ENCODE assay signal across 23 cellular contexts in the genomic region with DNA sequence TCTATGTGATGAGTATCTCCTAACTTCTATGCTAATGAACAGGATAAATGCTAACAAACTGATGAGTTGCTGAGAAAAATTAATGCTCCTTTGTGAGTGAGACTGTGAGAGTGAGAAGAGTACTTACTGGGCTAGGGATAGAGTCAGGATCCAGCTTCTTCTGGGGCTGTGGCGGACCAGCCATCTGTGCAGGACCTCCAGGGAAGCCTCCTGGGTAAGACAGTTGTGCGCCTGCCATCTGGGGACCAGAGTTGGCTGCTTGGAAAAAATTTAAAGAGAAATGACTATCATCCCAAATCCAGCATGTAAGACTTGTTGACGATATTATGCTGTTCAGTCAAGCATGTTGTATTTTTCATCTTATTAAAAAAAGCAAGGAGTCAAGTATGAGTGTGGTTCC. TPM values are rescaled to one million over a fixed set of nuclear protein-coding genes. Genes with fewer than 3 reads are reported as not detected.
DNase-seq lines count a peak whose midpoint lies in the region; ATAC-seq and TF ChIP-seq lines count a peak whose summit lies in the region.
"Had no signal": no experiment of that assay in that cellular context is flagged by ENCODE, and none has a peak within 500 bp of the region (broad histone marks: within the 10 kb centered on the region; RNA-seq: fewer than 3 reads in every experiment).

No MANE protein-coding gene starts in this region.

- H3K4me1 Mint-ChIP-seq in glutamatergic neuron (ENCODE audit: low read depth, unreplicated experiment), result peaks cover 46% of the 10 kb centered on the region
- H3K4me1 Mint-ChIP-seq in stimulated activated naive B cell treated with anti-CD40 and anti-IgM and Interleukin-4, amounts not matched to agents 10 μg/mL and 1 μg/mL and 100 μg/mL, for 72 hours, result no peaks in the 10 kb centered on the region

- peak overlapping the region; percentile 94 for H3K27ac Mint-ChIP-seq in glutamatergic neuron (ENCODE audit: unreplicated experiment)
- no peak overlapping the region for H3K27ac Mint-ChIP-seq in stimulated activated naive B cell treated with anti-CD40 and anti-IgM and Interleukin-4, amounts not matched to agents 10 μg/mL and 1 μg/mL and 100 μg/mL, for 72 hours

- H3K36me3 Mint-ChIP-seq in glutamatergic neuron (ENCODE audit: unreplicated experiment), result no peaks in the 10 kb centered on the region
- peaks cover 36 to 53% of the 10 kb centered on the region in 2 donors for H3K36me3 Mint-ChIP-seq in stimulated activated naive B cell treated with anti-CD40 and anti-IgM and Interleukin-4, amounts not matched to agents 10 μg/mL and 1 μg/mL and 100 μg/mL, for 72 hours

- POLR2A ChIA-PET in RWPE1 (lab: Yijun Ruan, JAX; ENCODE audit: low non-redundant PET), result no interaction called here

- DNase-seq in DMS 273 (lab: John Stamatoyannopoulos, UW; ENCODE audit: unreplicated experiment), result peak; percentile 66
- no peak for DNase-seq in DMS 273 treated with DMSO at 0.1 percent for 48 hours (lab: John Stamatoyannopoulos, UW)
- DNase-seq in NCI-H2171 treated with DMSO at 0.1 percent for 48 hours (lab: John Stamatoyannopoulos, UW), result peak; percentile 70
- DNase-seq in NCI-H82 treated with DMSO at 0.1 percent for 48 hours (lab: John Stamatoyannopoulos, UW; ENCODE audit: unreplicated experiment), result peak; percentile 55
- peak; percentile 54 for DNase-seq in glutamatergic neuron
- no peak for DNase-seq in stimulated activated naive B cell treated with anti-CD40 and anti-IgM and Interleukin-4, amounts not matched to agents 10 μg/mL and 1 μg/mL and 100 μg/mL, for 72 hours
- no peak for DNase-seq in SHP77 treated with DMSO at 0.1 percent for 48 hours (lab: John Stamatoyannopoulos, UW)
- DNase-seq in RWPE1 (ENCODE audit: low spot score), result no peak
- DNase-seq: BE2C; Calu3; CD8-positive, alpha-beta memory T cell; GM23248; H7; KG1; MG63; NCI-H1105 treated with DMSO at 0.1 percent for 48 hours; NCI-H146; NCI-H226; NCI-H526; RPMI8226; SHP77 had no signal

- ATAC-seq in stimulated activated naive B cell treated with anti-CD40 and anti-IgM and Interleukin-4, amounts not matched to agents 10 μg/mL and 1 μg/mL and 100 μg/mL, for 72 hours (replicated peaks), result no peak

- no peaks in the 10 kb centered on the region for H3K9me3 Mint-ChIP-seq in glutamatergic neuron (ENCODE audit: unreplicated experiment)
- no peaks in the 10 kb centered on the region for H3K9me3 Mint-ChIP-seq in stimulated activated naive B cell treated with anti-CD40 and anti-IgM and Interleukin-4, amounts not matched to agents 10 μg/mL and 1 μg/mL and 100 μg/mL, for 72 hours
- H3K9me3 Mint-ChIP-seq: CD14-positive monocyte; CD8-positive, alpha-beta memory T cell had no signal

- no peaks in the 10 kb centered on the region for H3K27me3 Mint-ChIP-seq in glutamatergic neuron (ENCODE audit: unreplicated experiment)
- no peaks in the 10 kb centered on the region for H3K27me3 Mint-ChIP-seq in stimulated activated naive B cell treated with anti-CD40 and anti-IgM and Interleukin-4, amounts not matched to agents 10 μg/mL and 1 μg/mL and 100 μg/mL, for 72 hours
- H3K27me3 Mint-ChIP-seq: CD8-positive, alpha-beta memory T cell had no signal

- CTCF ChIA-PET in RWPE1 (lab: Yijun Ruan, JAX), result no interaction called here

- H3K27ac ChIP-seq in RWPE1, result no peak overlapping the region
- H3K27ac ChIP-seq: 22Rv1 had no signal

- H3K4me3 Mint-ChIP-seq in glutamatergic neuron (ENCODE audit: unreplicated experiment), result peak overlapping the region; percentile 74
- no peak overlapping the region for H3K4me3 Mint-ChIP-seq in stimulated activated naive B cell treated with anti-CD40 and anti-IgM and Interleukin-4, amounts not matched to agents 10 μg/mL and 1 μg/mL and 100 μg/mL, for 72 hours
- H3K4me3 Mint-ChIP-seq: CD14-positive monocyte; CD8-positive, alpha-beta memory T cell had no signal

- TF ChIP-seq CTCF in glutamatergic neuron (IDR thresholded peaks at IDR 0.05; ENCODE audit: partially characterized antibody, unreplicated experiment) (no peak), RWPE1 (conservative IDR thresholded peaks at IDR 0.05; ENCODE audit: low read depth) (no peak)

RNA-seq across cellular contexts. Expression of a gene that starts 21.0 kb away (rescaled TPM):
- total RNA-seq in glutamatergic neuron (ENCODE audit: unreplicated experiment), result 26.0 TPM

Comparison
In these comparisons a context has a peak if more than half of its experiments do, and no peak if none do; other contexts are left out.
1. DNase-seq: peak in DMS 273 (single experiment), NCI-H2171 treated with DMSO at 0.1 percent for 48 hours (single experiment), NCI-H82 treated with DMSO at 0.1 percent for 48 hours (single experiment) and glutamatergic neuron (single experiment); none in DMS 273 treated with DMSO at 0.1 percent for 48 hours (single experiment), stimulated activated naive B cell treated with anti-CD40 and anti-IgM and Interleukin-4, amounts not matched to agents 10 μg/mL and 1 μg/mL and 100 μg/mL, for 72 hours (single experiment), SHP77 treated with DMSO at 0.1 percent for 48 hours (single experiment) and RWPE1 (single experiment).